In the genomic region with DNA sequence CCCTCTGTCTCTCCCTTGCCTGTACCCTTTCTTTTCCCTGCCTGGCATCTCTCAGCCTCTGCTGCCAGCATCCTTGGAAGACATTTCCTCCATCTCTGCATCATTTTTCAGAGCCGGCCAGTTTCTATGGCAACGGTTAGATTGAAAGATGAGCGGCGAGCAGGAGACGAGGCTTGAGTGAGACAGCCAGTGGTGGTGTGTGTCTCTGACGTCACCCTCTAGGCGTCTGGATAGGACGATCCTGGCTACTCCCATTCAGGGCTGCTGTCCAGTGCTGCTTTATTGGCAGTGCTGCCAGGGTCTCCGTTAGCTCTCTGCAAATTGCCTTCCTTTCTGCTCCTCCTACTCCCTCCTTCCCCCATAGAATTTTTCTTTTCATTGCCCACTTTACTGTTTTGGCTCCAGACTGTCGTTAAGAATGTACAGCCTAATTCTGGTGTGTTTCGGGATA, we compare ENCODE assay signal across 9 cellular contexts. TPM values are rescaled to one million over a fixed set of nuclear protein-coding genes. Genes with fewer than 3 reads are reported as not detected.
DNase-seq lines count a peak whose midpoint lies in the region; TF ChIP-seq lines count a peak whose summit lies in the region.
"Had no signal": no experiment of that assay in that cellular context is flagged by ENCODE, and none has a peak within 500 bp of the region (broad histone marks: within the 10 kb centered on the region; RNA-seq: fewer than 3 reads in every experiment).

No MANE protein-coding gene starts in this region.

- CTCF ChIA-PET in PC-9 (lab: Charles Lee) = no interaction called here

- no peak for TF ChIP-seq CTCF in right atrium auricular region (IDR thresholded peaks at IDR 0.05)
- TF ChIP-seq CTCF in PC-9 (conservative IDR thresholded peaks at IDR 0.05) = no peak
- TF ChIP-seq CTCF in MM.1S (IDR thresholded peaks at IDR 0.05; ENCODE audit: low read length) = no peak
- no peak for TF ChIP-seq CTCF in WERI-Rb-1 (IDR thresholded peaks at IDR 0.05; ENCODE audit: low read depth, low read length)

- no peak overlapping the region for H3K4me3 ChIP-seq in GM23248
- H3K4me3 ChIP-seq in adipocyte (ENCODE audit: low read length) = no peak overlapping the region
- no peak overlapping the region for H3K4me3 ChIP-seq in right atrium auricular region
- no peak overlapping the region for H3K4me3 ChIP-seq in PC-9
- no peak overlapping the region for H3K4me3 ChIP-seq in MM.1S (ENCODE audit: low read length)
- no peak overlapping the region for H3K4me3 ChIP-seq in WERI-Rb-1 (ENCODE audit: low read depth, low read length)

- H3K4me1 ChIP-seq in GM23248 (ENCODE audit: insufficient read depth) = 0 out of 2 replicates have a peak, but pooled peaks cover 10% of the 10 kb centered on the region
- H3K4me1 ChIP-seq in adipocyte (ENCODE audit: control insufficient read depth, insufficient read depth, low read length) = peaks cover 6% of the 10 kb centered on the region
- H3K4me1 ChIP-seq in right atrium auricular region = peaks cover 0 to 42% of the 10 kb centered on the region in 2 donors
- H3K4me1 ChIP-seq in PC-9 (replicated peaks; ENCODE audit: insufficient read depth) = peaks cover 29% of the 10 kb centered on the region
- no peaks in the 10 kb centered on the region for H3K4me1 ChIP-seq in MM.1S (ENCODE audit: low read length)

- H3K27ac ChIP-seq in GM23248 (no peak overlapping the region), right atrium auricular region (no peak overlapping the region), PC-9 (no peak overlapping the region), MM.1S (ENCODE audit: low read length) (no peak overlapping the region), WERI-Rb-1 (no peak overlapping the region)

- H4K20me1 ChIP-seq in GM23248 (ENCODE audit: insufficient read depth) (peaks cover 22% of the 10 kb centered on the region), PC-9 (ENCODE audit: insufficient read depth) (no peaks in the 10 kb centered on the region), MM.1S (ENCODE audit: insufficient read depth, low read length) (no peaks in the 10 kb centered on the region)

- H3K4me2 ChIP-seq in GM23248 (ENCODE audit: unreplicated experiment) (no peak overlapping the region), PC-9 (no peak overlapping the region), MM.1S (ENCODE audit: low read depth, low read length) (no peak overlapping the region)

- 25 to 27% methylated on average over 11 of the region's 11 CpGs for WGBS in GM23248 (ENCODE audit: low coverage in 1 of 2, low lambda C conversion rate in 2 of 2, missing lambda C conversion rate in 2 of 2), 2 experiments

- POLR2A ChIA-PET in PC-9 (lab: Charles Lee; ENCODE audit: unreplicated experiment) = no interaction called here

- no peaks in the 10 kb centered on the region for H3K9me2 ChIP-seq in GM23248 (ENCODE audit: insufficient read depth)
- no peaks in the 10 kb centered on the region for H3K9me2 ChIP-seq in PC-9 (ENCODE audit: insufficient read depth)
- no peaks in the 10 kb centered on the region for H3K9me2 ChIP-seq in MM.1S (replicated peaks; ENCODE audit: insufficient read depth, low read length)

- peaks cover 98% of the 10 kb centered on the region for H3K79me2 ChIP-seq in GM23248 (ENCODE audit: insufficient read depth)
- no peaks in the 10 kb centered on the region for H3K79me2 ChIP-seq in PC-9 (ENCODE audit: low read depth)
- peaks cover 59% of the 10 kb centered on the region for H3K79me2 ChIP-seq in MM.1S (ENCODE audit: low read length)

- no peaks in the 10 kb centered on the region for H3K9me3 ChIP-seq in GM23248 (ENCODE audit: low read depth)
- no peaks in the 10 kb centered on the region for H3K9me3 ChIP-seq in adipocyte (ENCODE audit: control insufficient read depth, low read length)
- H3K9me3 ChIP-seq in right atrium auricular region = no peaks in the 10 kb centered on the region
- H3K9me3 ChIP-seq in PC-9 (ENCODE audit: insufficient read depth, low read depth) = no peaks in the 10 kb centered on the region
- no peaks in the 10 kb centered on the region for H3K9me3 ChIP-seq in MM.1S (replicated peaks; ENCODE audit: insufficient read depth, low read length)
- no peaks in the 10 kb centered on the region for H3K9me3 ChIP-seq in WERI-Rb-1 (ENCODE audit: severe bottlenecking)

- H3K9ac ChIP-seq in GM23248 (no peak overlapping the region), adipocyte (ENCODE audit: low read length) (no peak overlapping the region), MM.1S (ENCODE audit: low read length) (no peak overlapping the region)

- in situ Hi-C loops in GM23248 (cut with MboI) = no loop called here

- H2AFZ ChIP-seq in GM23248 (no peak overlapping the region), PC-9 (no peak overlapping the region), MM.1S (ENCODE audit: low read length) (no peak overlapping the region)

- H3F3A ChIP-seq in GM23248 (ENCODE audit: insufficient read depth) (no peaks in the 10 kb centered on the region), PC-9 (ENCODE audit: insufficient read depth, low read depth) (peaks cover 12% of the 10 kb centered on the region; the same call in 1 of the 2 replicates), MM.1S (ENCODE audit: insufficient read depth, low read length) (no peaks in the 10 kb centered on the region)

- intact Hi-C loops in PC-9 (cut with micrococcal nuclease; ENCODE audit: unreplicated experiment) = no loop called here

- no TSS peak for BruUV-seq in PC-9 (replicated peaks; lab: Mats Ljungman, UMichigan)

- H3K27me3 ChIP-seq in GM23248 (replicated peaks; ENCODE audit: insufficient read depth) = no peaks in the 10 kb centered on the region
- H3K27me3 ChIP-seq in adipocyte (replicated peaks; ENCODE audit: control insufficient read depth, insufficient read depth, low read length) = no peaks in the 10 kb centered on the region
- no peaks in the 10 kb centered on the region for H3K27me3 ChIP-seq in right atrium auricular region
- H3K27me3 ChIP-seq in PC-9 (ENCODE audit: insufficient read depth, low read depth) = no peaks in the 10 kb centered on the region
- H3K27me3 ChIP-seq in MM.1S (replicated peaks; ENCODE audit: insufficient read depth, low read length) = no peaks in the 10 kb centered on the region
- H3K27me3 ChIP-seq in WERI-Rb-1 (ENCODE audit: insufficient read depth, low read depth, severe bottlenecking) = no peaks in the 10 kb centered on the region

- DNase-seq in GM23248 (peak; percentile 83), adipocyte (ENCODE audit: low read depth) (peak; percentile 68), right atrium auricular region (ENCODE audit: low spot score) (peak; percentile 85), retina (peak; percentile 86), PC-9 (no peak), MM.1S (no peak), WERI-Rb-1 (no peak), SIG-M5 treated with dmso at 0.1 percent for 504 hours (lab: John Stamatoyannopoulos, UW; ENCODE audit: unreplicated experiment) (no peak)
- DNase-seq: activated CD4-positive, alpha-beta T cell treated with anti-CD3 and anti-CD28 coated beads, Interleukin-2, amount 50 U/mL, for 48 hours had no signal

- H3K36me3 ChIP-seq in GM23248 (ENCODE audit: low read depth) (no peaks in the 10 kb centered on the region), adipocyte (ENCODE audit: control insufficient read depth, insufficient read depth, low read length, severe bottlenecking) (no peaks in the 10 kb centered on the region), right atrium auricular region (no peaks in the 10 kb centered on the region), PC-9 (ENCODE audit: low read depth) (no peaks in the 10 kb centered on the region), MM.1S (replicated peaks; ENCODE audit: insufficient read depth, low read length) (no peaks in the 10 kb centered on the region), WERI-Rb-1 (no peaks in the 10 kb centered on the region)

RNA-seq across cellular contexts. Expression of a gene that starts 57.9 kb away (rescaled TPM):
- 41.5 and 51.0 TPM in 2 replicates for total RNA-seq in GM23248 (2014; rRNA removed; shearing (Covaris generic))
- 13.6 and 13.7 TPM in 2 replicates for polyA plus RNA-seq in GM23248 (2016; fragmentation: Nextera tagmentation; extraction: Ambion mirVana)
- total RNA-seq in right atrium auricular region (100 to 1,000 TPM; 172 to 259 TPM), PC-9 (2021) (43.4 and 46.8 TPM in 2 replicates)

Comparison
In these comparisons a context has a peak if more than half of its experiments do, and no peak if none do; other contexts are left out.
1. DNase-seq: peak in GM23248 (single experiment), adipocyte (single experiment), right atrium auricular region (single experiment) and retina (single experiment); none in PC-9 (0 of 2), MM.1S (single experiment), WERI-Rb-1 (single experiment) and SIG-M5 treated with dmso at 0.1 percent for 504 hours (single experiment).